ENCODE assay signal across 8 cellular contexts in the genomic region with DNA sequence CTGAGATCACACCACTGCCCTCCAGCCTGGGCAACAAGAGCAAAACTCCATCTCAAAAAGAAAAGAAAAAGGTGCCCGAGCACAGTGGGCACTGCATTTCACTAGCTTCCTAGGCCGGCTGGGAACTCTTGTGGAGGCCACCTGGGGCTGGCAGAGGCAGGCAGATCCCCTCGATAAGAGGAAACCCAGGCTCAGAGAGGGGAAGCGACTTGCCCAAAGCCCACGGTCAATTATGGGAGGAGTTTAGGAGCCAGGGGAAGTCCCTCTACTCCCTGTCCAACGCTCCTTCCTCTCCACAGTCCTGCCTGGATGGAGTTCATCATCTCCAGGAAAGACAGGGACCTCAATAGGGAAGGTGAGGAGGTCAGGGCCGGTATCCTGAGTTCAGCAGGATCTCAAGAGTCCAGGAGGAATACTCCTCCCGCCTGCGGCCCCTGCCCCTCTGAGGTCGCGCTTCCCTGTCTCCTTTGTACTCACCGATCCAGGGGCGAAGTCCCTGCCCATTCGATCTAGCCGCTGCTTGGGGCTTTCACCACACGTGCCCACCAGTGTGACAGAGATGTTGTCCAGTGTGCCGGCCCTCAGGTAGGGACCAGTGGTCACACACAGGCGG. TPM values are rescaled to one million over a fixed set of nuclear protein-coding genes. Genes with fewer than 3 reads are reported as not detected.
DNase-seq lines count a peak whose midpoint lies in the region; ATAC-seq and TF ChIP-seq lines count a peak whose summit lies in the region.

No MANE protein-coding gene starts in this region.

- no peaks in the 10 kb centered on the region for H3K4me1 ChIP-seq in smooth muscle cell (ENCODE audit: low read depth)

- H2AFZ ChIP-seq in smooth muscle cell (ENCODE audit: low read depth): peak overlapping the region; percentile 68

- no peaks in the 10 kb centered on the region for H3K36me3 ChIP-seq in smooth muscle cell (ENCODE audit: low read depth)

- WGBS in smooth muscle cell (ENCODE audit: low lambda C conversion rate): 16% methylated on average over 18 of the region's 18 CpGs

- H3K4me3 ChIP-seq in fibroblast of villous mesenchyme (ENCODE audit: low read depth, low read length) (peak overlapping the region; percentile 73), smooth muscle cell (peak overlapping the region; percentile 59)

- H3K79me2 ChIP-seq in smooth muscle cell (ENCODE audit: low read depth): no peaks in the 10 kb centered on the region

- H3K27ac ChIP-seq in smooth muscle cell (ENCODE audit: low read depth): peak overlapping the region; percentile 89

- DNase-seq in NCI-H146 (lab: John Stamatoyannopoulos, UW) (peak; percentile 34), NCI-H146 treated with DMSO at 0.1 percent for 48 hours (lab: John Stamatoyannopoulos, UW; ENCODE audit: unreplicated experiment) (no peak), SW480 (ENCODE audit: low spot score) (peak; percentile 30), fibroblast of villous mesenchyme (ENCODE audit: low read depth) (no peak), smooth muscle cell (lab: John Stamatoyannopoulos, UW; ENCODE audit: unreplicated experiment) (no peak), NCI-H2107 treated with DMSO at 0.1 percent for 48 hours (lab: John Stamatoyannopoulos, UW; ENCODE audit: unreplicated experiment) (no peak), SW 1271 (lab: John Stamatoyannopoulos, UW) (no peak)

- peak overlapping the region; percentile 83 for H3K9ac ChIP-seq in smooth muscle cell (ENCODE audit: low read depth)

- H4K20me1 ChIP-seq in smooth muscle cell (ENCODE audit: low read depth): peaks cover 9% of the 10 kb centered on the region

- no peaks in the 10 kb centered on the region for H3K9me3 ChIP-seq in smooth muscle cell (replicated peaks; ENCODE audit: low read depth)

- H3F3A ChIP-seq in smooth muscle cell (ENCODE audit: low read depth): peaks cover 13% of the 10 kb centered on the region

- H3K4me2 ChIP-seq in smooth muscle cell: peak overlapping the region; percentile 92

- ATAC-seq in GM21381 (IDR thresholded peaks at IDR 0.05; ENCODE audit: unreplicated experiment): no peak

- H3K27me3 ChIP-seq in smooth muscle cell (ENCODE audit: low read depth): peaks cover 57% of the 10 kb centered on the region

- no peak for TF ChIP-seq CTCF in fibroblast of villous mesenchyme (IDR thresholded peaks at IDR 0.05; ENCODE audit: insufficient read depth, low read depth, low read length)
- no peak for TF ChIP-seq CTCF in smooth muscle cell (IDR thresholded peaks at IDR 0.05; ENCODE audit: borderline replicate concordance, insufficient read depth, poor library complexity, severe bottlenecking)

RNA-seq across cellular contexts. Expression of a gene that starts 0.8 kb away (rescaled TPM):
- total RNA-seq in fibroblast of villous mesenchyme (not detected in 2 replicates), smooth muscle cell (1.1 and 1.7 TPM in 2 replicates)
- polyA plus RNA-seq in smooth muscle cell: 0.25 and 2.3 TPM in 2 replicates

RNA-seq across cellular contexts. Expression of a gene that starts 6.4 kb away (rescaled TPM):
- total RNA-seq in fibroblast of villous mesenchyme (not detected in 2 replicates), smooth muscle cell (not detected in 2 replicates)
- polyA plus RNA-seq in smooth muscle cell: not detected in 2 replicates

RNA-seq across cellular contexts. Expression of a gene that starts 30.0 kb away (rescaled TPM):
- total RNA-seq in fibroblast of villous mesenchyme (not detected in 2 replicates), smooth muscle cell (4.7 and 4.9 TPM in 2 replicates)
- 3.0 and 3.7 TPM in 2 replicates for polyA plus RNA-seq in smooth muscle cell

RNA-seq across cellular contexts. Expression of a gene that starts 34.7 kb away (rescaled TPM):
- total RNA-seq in fibroblast of villous mesenchyme (5.5 and 12.5 TPM in 2 replicates), smooth muscle cell (25.8 and 29.0 TPM in 2 replicates)
- 55.2 and 85.9 TPM in 2 replicates for polyA plus RNA-seq in smooth muscle cell

RNA-seq across cellular contexts. Expression of a gene that starts 45.3 kb away (rescaled TPM):
- 5.6 and 6.1 TPM in 2 replicates for total RNA-seq in fibroblast of villous mesenchyme
- 5.7 and 8.1 TPM in 2 replicates for total RNA-seq in smooth muscle cell
- 20.1 and 28.9 TPM in 2 replicates for polyA plus RNA-seq in smooth muscle cell

Comparison
In these comparisons a context has a peak if more than half of its experiments do, and no peak if none do; other contexts are left out.
1. DNase-seq: peak in NCI-H146 (single experiment) and SW480 (single experiment); none in NCI-H146 treated with DMSO at 0.1 percent for 48 hours (single experiment), fibroblast of villous mesenchyme (single experiment), smooth muscle cell (single experiment), NCI-H2107 treated with DMSO at 0.1 percent for 48 hours (single experiment) and SW 1271 (0 of 2).